In genomic region chr5:132876020-132876759, GRCh38 we compare ENCODE assay signal across 1 cellular context.
TF ChIP-seq lines count a peak whose summit lies in the region.

No MANE protein-coding gene starts in this region.

TF ChIP-seq in HepG2, 621 proteins besides CTCF, POLR2A, EP300 and RAD21 (continues in another document):
- TF ChIP-seq ZBTB39 (CRISPR knock-in tag; IDR thresholded peaks at IDR 0.05) (no peak), PAXIP1 (CRISPR knock-in tag; conservative IDR thresholded peaks at IDR 0.05) (peak; percentile 22; the same call in 1 of the 2 replicates), FOXA3 (CRISPR knock-in tag; IDR thresholded peaks at IDR 0.05) (no peak), MEIS1 (CRISPR knock-in tag; IDR thresholded peaks at IDR 0.05; ENCODE audit: borderline replicate concordance) (no peak), HOXA5 (CRISPR knock-in tag; IDR thresholded peaks at IDR 0.05) (no peak), SALL1 (CRISPR knock-in tag; IDR thresholded peaks at IDR 0.05) (0 out of 2 replicates have a peak, but pooled peaks have one; percentile 23), HNF1B (CRISPR knock-in tag; IDR thresholded peaks at IDR 0.05) (peak; percentile 68), ZFP41 (CRISPR knock-in tag; IDR thresholded peaks at IDR 0.05; ENCODE audit: borderline replicate concordance) (no peak), HNF1A (IDR thresholded peaks at IDR 0.05; ENCODE audit: low read depth) (peak; percentile 77), HNF1A (CRISPR knock-in tag; IDR thresholded peaks at IDR 0.05; ENCODE audit: borderline replicate concordance) (no peak), MAZ (IDR thresholded peaks at IDR 0.05; ENCODE audit: borderline replicate concordance, low read depth, low read length) (peak; percentile 20; the same call in 1 of the 2 replicates), MAZ (CRISPR knock-in tag; IDR thresholded peaks at IDR 0.05; ENCODE audit: low read depth) (no peak), MIER3 (CRISPR knock-in tag; IDR thresholded peaks at IDR 0.05; ENCODE audit: borderline replicate concordance) (no peak), SOX6 (IDR thresholded peaks at IDR 0.05) (no peak), SOX6 (CRISPR knock-in tag; IDR thresholded peaks at IDR 0.05) (no peak), ZNF468 (CRISPR knock-in tag; IDR thresholded peaks at IDR 0.05) (no peak), GABPA (IDR thresholded peaks at IDR 0.05; ENCODE audit: low read depth, low read length) (no peak), GABPA (CRISPR knock-in tag; IDR thresholded peaks at IDR 0.05; ENCODE audit: low read depth) (no peak), SAP130 (CRISPR knock-in tag; IDR thresholded peaks at IDR 0.05; ENCODE audit: low read depth) (peak; percentile 55), ZNF20 (CRISPR knock-in tag; IDR thresholded peaks at IDR 0.05) (no peak), NKX3-1 (CRISPR knock-in tag; IDR thresholded peaks at IDR 0.05) (no peak), TIGD3 (CRISPR knock-in tag; IDR thresholded peaks at IDR 0.05; ENCODE audit: borderline replicate concordance) (no peak), HCFC1 (IDR thresholded peaks at IDR 0.05; ENCODE audit: low read depth, low read length) (no peak), CREM (IDR thresholded peaks at IDR 0.05) (peak; percentile 24; the same call in 1 of the 2 replicates), CREM (CRISPR knock-in tag; IDR thresholded peaks at IDR 0.05) (no peak), FOXP1 (IDR thresholded peaks at IDR 0.05) (no peak), FOXP1 (CRISPR knock-in tag; IDR thresholded peaks at IDR 0.05) (peak; percentile 9; the same call in 1 of the 2 replicates), TBX3 (IDR thresholded peaks at IDR 0.05; ENCODE audit: borderline replicate concordance) (no peak), POLR2AphosphoS5 (IDR thresholded peaks at IDR 0.05; ENCODE audit: low read depth, low read length) (peak; percentile 62), PCBP2 (optimal IDR thresholded peaks at IDR 0.05; ENCODE audit: low read depth, low read length, poor library complexity, severe bottlenecking) (no peak), FOXP4 (CRISPR knock-in tag; IDR thresholded peaks at IDR 0.05) (no peak), ZNF572 (CRISPR knock-in tag; IDR thresholded peaks at IDR 0.05) (no peak), ZC3H4 (CRISPR knock-in tag; IDR thresholded peaks at IDR 0.05; ENCODE audit: borderline replicate concordance) (no peak), RFX5 (IDR thresholded peaks at IDR 0.05; ENCODE audit: low read depth, low read length) (no peak), PAF1 (CRISPR knock-in tag; IDR thresholded peaks at IDR 0.05) (no peak), ZNF569 (CRISPR knock-in tag; IDR thresholded peaks at IDR 0.05; ENCODE audit: borderline replicate concordance) (no peak)
- TF ChIP-seq, protein P1, sequence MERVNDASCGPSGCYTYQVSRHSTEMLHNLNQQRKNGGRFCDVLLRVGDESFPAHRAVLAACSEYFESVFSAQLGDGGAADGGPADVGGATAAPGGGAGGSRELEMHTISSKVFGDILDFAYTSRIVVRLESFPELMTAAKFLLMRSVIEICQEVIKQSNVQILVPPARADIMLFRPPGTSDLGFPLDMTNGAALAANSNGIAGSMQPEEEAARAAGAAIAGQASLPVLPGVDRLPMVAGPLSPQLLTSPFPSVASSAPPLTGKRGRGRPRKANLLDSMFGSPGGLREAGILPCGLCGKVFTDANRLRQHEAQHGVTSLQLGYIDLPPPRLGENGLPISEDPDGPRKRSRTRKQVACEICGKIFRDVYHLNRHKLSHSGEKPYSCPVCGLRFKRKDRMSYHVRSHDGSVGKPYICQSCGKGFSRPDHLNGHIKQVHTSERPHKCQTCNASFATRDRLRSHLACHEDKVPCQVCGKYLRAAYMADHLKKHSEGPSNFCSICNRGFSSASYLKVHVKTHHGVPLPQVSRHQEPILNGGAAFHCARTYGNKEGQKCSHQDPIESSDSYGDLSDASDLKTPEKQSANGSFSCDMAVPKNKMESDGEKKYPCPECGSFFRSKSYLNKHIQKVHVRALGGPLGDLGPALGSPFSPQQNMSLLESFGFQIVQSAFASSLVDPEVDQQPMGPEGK (CRISPR knock-in tag; IDR thresholded peaks at IDR 0.05): peak; percentile 45; the same call in 1 of the 2 replicates
